Comparison of ENCODE assay signal across 8 cellular contexts in genomic region chr1:39539252-39539790, GRCh38. TPM values are rescaled to one million over a fixed set of nuclear protein-coding genes. Genes with fewer than 3 reads are reported as not detected.
DNase-seq lines count a peak whose midpoint lies in the region; ATAC-seq and TF ChIP-seq lines count a peak whose summit lies in the region.

No MANE protein-coding gene starts in this region.

- intact Hi-C loops in left ventricle myocardium superior (cut with micrococcal nuclease) = no loop called here

- no peaks in the 10 kb centered on the region for H3K27me3 ChIP-seq in MG63

- peak; percentile 85 for ATAC-seq in left ventricle myocardium superior
- ATAC-seq in GM18505 (IDR thresholded peaks at IDR 0.05; ENCODE audit: unreplicated experiment) = no peak

- peak in 4 of 6 experiments; percentile 6 to 44 (median 22) for DNase-seq in stimulated activated naive CD4-positive, alpha-beta T cell (lab: John Stamatoyannopoulos, UW)
- no peak for DNase-seq in stimulated activated naive CD4-positive, alpha-beta T cell treated with Interleukin-2 at 50 U/mL for 16 hours (lab: John Stamatoyannopoulos, UW)
- DNase-seq in MG63 (peak; percentile 49), SHP77 treated with DMSO at 0.1 percent for 48 hours (lab: John Stamatoyannopoulos, UW) (peak; percentile 66), amygdala (lab: John Stamatoyannopoulos, UW) (peak in 49 of 56 donors; percentile 4 to 86 (median 49)), left ventricle myocardium superior (peak; percentile 69), pulmonary artery endothelial cell (ENCODE audit: low read depth, low spot score) (peak; percentile 40)

- H3K4me3 ChIP-seq in MG63 = no peak overlapping the region

- TF ChIP-seq POLR2A in GM18505 (IDR thresholded peaks at IDR 0.05; ENCODE audit: borderline replicate concordance, extremely low read depth, insufficient read depth, insufficient read length) = no peak

- H3K36me3 ChIP-seq in MG63 = peaks cover 29% of the 10 kb centered on the region

- H3K9me3 ChIP-seq in MG63 = no peaks in the 10 kb centered on the region

RNA-seq across cellular contexts. Expression of gene PABPC4, which starts 37.3 kb away (rescaled TPM):
- 153 TPM in 2 replicates for total RNA-seq in MG63 (2014; rRNA removed; shearing (Covaris generic); ENCODE audit: low replicate concordance)
- 246 TPM for total RNA-seq in left ventricle myocardium superior
- 194 and 272 TPM in 2 replicates for total RNA-seq in pulmonary artery endothelial cell

RNA-seq across cellular contexts. Expression of gene BMP8A, which starts 47.9 kb away (rescaled TPM):
- not detected in 2 replicates for total RNA-seq in MG63 (2014; rRNA removed; shearing (Covaris generic); ENCODE audit: low replicate concordance)
- not detected for total RNA-seq in left ventricle myocardium superior
- 0.07 and 0.13 TPM in 2 replicates for total RNA-seq in pulmonary artery endothelial cell
